9 cellular contexts compared by ENCODE assay signal in the genomic region with DNA sequence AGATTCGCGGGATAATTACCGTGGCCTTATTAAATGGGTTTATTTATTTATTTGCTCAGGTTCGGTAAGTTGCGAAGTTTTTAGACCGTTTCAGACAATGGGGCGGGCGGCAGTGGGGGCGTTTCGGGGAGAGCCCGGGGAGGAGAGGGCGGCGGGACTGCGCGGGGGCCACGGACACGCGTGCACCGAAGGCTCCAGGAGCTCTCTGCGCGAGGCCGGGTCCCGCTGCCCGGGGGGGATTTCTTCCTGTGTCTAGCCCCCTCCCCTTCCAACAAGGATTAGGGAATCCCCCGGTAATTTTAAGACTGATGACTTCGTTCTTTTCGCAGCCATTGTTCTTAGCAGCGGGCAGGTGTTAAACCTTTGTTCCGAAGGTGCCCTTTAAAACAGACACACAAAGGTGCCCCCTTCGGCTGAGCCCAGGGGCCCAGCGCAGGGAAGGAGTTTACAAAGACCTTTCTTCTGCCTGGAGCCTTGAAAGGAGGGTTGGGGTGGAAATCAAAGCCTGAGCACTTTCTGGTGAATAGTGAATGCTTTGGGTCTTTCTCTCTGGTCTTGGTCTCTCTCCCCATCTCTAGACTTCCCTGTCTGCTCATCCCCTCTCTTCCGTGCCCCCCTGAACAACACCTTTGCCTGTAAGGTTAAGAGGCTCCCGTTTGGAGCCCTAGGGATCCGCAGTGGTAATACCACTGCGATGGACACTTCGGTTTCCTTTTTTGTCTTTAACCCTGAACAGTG. TPM values are rescaled to one million over a fixed set of nuclear protein-coding genes. Genes with fewer than 3 reads are reported as not detected.
DNase-seq lines count a peak whose midpoint lies in the region; ATAC-seq, FAIRE-seq and TF ChIP-seq lines count a peak whose summit lies in the region.
"Had no signal": no experiment of that assay in that cellular context is flagged by ENCODE, and none has a peak within 500 bp of the region (broad histone marks: within the 10 kb centered on the region; RNA-seq: fewer than 3 reads in every experiment).

No MANE protein-coding gene starts in this region.

- POLR2A ChIA-PET in A549 (lab: Yijun Ruan, JAX) = no interaction called here

- H3K27ac Mint-ChIP-seq in activated T-cell treated with anti-CD3 and anti-CD28 coated beads, Interleukin-2, amount 50 U/mL, for 24 hours = peak overlapping the region; percentile 90

- peak overlapping the region; percentile 94; the same call in 1 of the 2 replicates for H2AFZ ChIP-seq in KMS-11 (ENCODE audit: low read depth)

- no peaks in the 10 kb centered on the region for H3K36me3 ChIP-seq in KMS-11 (ENCODE audit: insufficient read depth)

- DNase-seq in A549 (ENCODE audit: low read depth in 1 of 2, low spot score in 1 of 2) (no peak), fibroblast of the aortic adventitia (ENCODE audit: low read depth) (no peak), retinal pigment epithelial cell (ENCODE audit: low read depth) (no peak), germinal center (ENCODE audit: low spot score) (no peak), cortex of kidney (lab: John Stamatoyannopoulos, UW) (no peak)
- DNase-seq in activated T-cell treated with anti-CD3 and anti-CD28 coated beads, Interleukin-2, amount 50 U/mL, for 24 hours = no peak

- no peaks in the 10 kb centered on the region for H3K79me2 ChIP-seq in KMS-11 (ENCODE audit: insufficient read depth, low read depth)

- ATAC-seq in A549 (no peak), GM18873 (IDR thresholded peaks at IDR 0.05; ENCODE audit: low FRiP score, unreplicated experiment) (no peak)

- peaks cover 10% of the 10 kb centered on the region for H3K27me3 ChIP-seq in KMS-11 (ENCODE audit: insufficient read depth, low read depth)

- TF ChIP-seq RAD21 in A549 (conservative IDR thresholded peaks at IDR 0.05 in 1 of 2, IDR thresholded peaks at IDR 0.05 in 1 of 2) = no peak

- H3K9me3 Mint-ChIP-seq in activated T-cell treated with anti-CD3 and anti-CD28 coated beads, Interleukin-2, amount 50 U/mL, for 24 hours = no peaks in the 10 kb centered on the region

- peaks cover 15% of the 10 kb centered on the region for H3K4me1 ChIP-seq in A549
- H3K4me1 ChIP-seq in KMS-11 (ENCODE audit: low read depth, poor library complexity, severe bottlenecking) = peaks cover 7% of the 10 kb centered on the region

- WGBS in A549 (ENCODE audit: missing lambda C conversion rate) = 37% methylated on average over 31 of the region's 36 CpGs

- TF ChIP-seq EP300 in A549 (IDR thresholded peaks at IDR 0.05) = no peak

- H3K4me3 Mint-ChIP-seq in activated T-cell treated with anti-CD3 and anti-CD28 coated beads, Interleukin-2, amount 50 U/mL, for 24 hours = peak overlapping the region; percentile 89

- TF ChIP-seq CTCF in A549 (IDR thresholded peaks at IDR 0.05) = no peak
- no peak for TF ChIP-seq CTCF in KMS-11 (conservative IDR thresholded peaks at IDR 0.05; ENCODE audit: low read depth, low read length)
- no peak for TF ChIP-seq CTCF in fibroblast of the aortic adventitia (IDR thresholded peaks at IDR 0.05; ENCODE audit: insufficient read depth, low read length)
- no peak for TF ChIP-seq CTCF in retinal pigment epithelial cell (conservative IDR thresholded peaks at IDR 0.05; ENCODE audit: low read depth, low read length)

- H3K4me2 ChIP-seq in A549 = peak overlapping the region; percentile 100
- H3K4me2 ChIP-seq in KMS-11 = peak overlapping the region; percentile 82

- CTCF ChIA-PET in A549 (lab: Yijun Ruan, JAX) = interaction anchor here (0.7 to 1.2 kb wide), 3 partner anchors 10 to 934 kb away, joined by 3 read pairs; no protein-coding TSS in a partner anchor

- peaks cover 76% of the 10 kb centered on the region for H3K4me1 Mint-ChIP-seq in activated T-cell treated with anti-CD3 and anti-CD28 coated beads, Interleukin-2, amount 50 U/mL, for 24 hours (ENCODE audit: low read depth)

- H3K9me3 ChIP-seq in A549 = no peaks in the 10 kb centered on the region; the same call in 2 of the 3 replicates

- TF ChIP-seq POLR2A in A549 (IDR thresholded peaks at IDR 0.05; ENCODE audit: low read length) = no peak

- H3K27ac ChIP-seq in A549 (no peak overlapping the region), KMS-11 (no peak overlapping the region)

- H3K9ac ChIP-seq in KMS-11 = no peak overlapping the region

- no peak for FAIRE-seq in A549 (lab: Jason Lieb, UNC)
- FAIRE-seq: GM18507 had no signal

- H4K20me1 ChIP-seq in KMS-11 (ENCODE audit: insufficient read depth) = no peaks in the 10 kb centered on the region

- peaks cover 3% of the 10 kb centered on the region for H3K27me3 Mint-ChIP-seq in activated T-cell treated with anti-CD3 and anti-CD28 coated beads, Interleukin-2, amount 50 U/mL, for 24 hours

- H3K36me3 Mint-ChIP-seq in activated T-cell treated with anti-CD3 and anti-CD28 coated beads, Interleukin-2, amount 50 U/mL, for 24 hours (ENCODE audit: low read depth) = peaks cover 25% of the 10 kb centered on the region

- H3K4me3 ChIP-seq in A549 = peak overlapping the region; percentile 64; the same call in 1 of the 3 replicates
- peak overlapping the region; percentile 47 for H3K4me3 ChIP-seq in KMS-11 (IDR thresholded peaks at IDR 0.05; ENCODE audit: insufficient read depth, low read depth, low read length)
- peak overlapping the region; percentile 91 for H3K4me3 ChIP-seq in fibroblast of the aortic adventitia (ENCODE audit: low read depth, low read length)
- peak overlapping the region; percentile 96 for H3K4me3 ChIP-seq in retinal pigment epithelial cell (ENCODE audit: low read length)

TF ChIP-seq in A549, 52 proteins besides CTCF, POLR2A, EP300 and RAD21:
- TF ChIP-seq GATA3 (IDR thresholded peaks at IDR 0.05; ENCODE audit: borderline replicate concordance) (no peak), TP53 (CRISPR knock-in tag; IDR thresholded peaks at IDR 0.05) (no peak), NPAS2 (CRISPR knock-in tag; IDR thresholded peaks at IDR 0.05; ENCODE audit: borderline replicate concordance) (no peak), MAFK (IDR thresholded peaks at IDR 0.05; ENCODE audit: partially characterized antibody) (no peak), RNF2 (IDR thresholded peaks at IDR 0.05; ENCODE audit: borderline replicate concordance, low read depth) (no peak), FOXS1 (CRISPR knock-in tag; IDR thresholded peaks at IDR 0.05) (no peak), KDM5A (IDR thresholded peaks at IDR 0.05) (no peak), BHLHE40 (IDR thresholded peaks at IDR 0.05; ENCODE audit: low read depth, low read length) (no peak), NR3C1 (IDR thresholded peaks at IDR 0.05) (no peak), MYC (IDR thresholded peaks at IDR 0.05; ENCODE audit: borderline replicate concordance, low read length) (no peak), ZNF302 (CRISPR knock-in tag; IDR thresholded peaks at IDR 0.05) (no peak), RFX5 (IDR thresholded peaks at IDR 0.05) (no peak), JUN (IDR thresholded peaks at IDR 0.05) (no peak), NFE2L2 (conservative IDR thresholded peaks at IDR 0.05; ENCODE audit: low read length) (no peak), SREBF2 (IDR thresholded peaks at IDR 0.05) (no peak)
- TF ChIP-seq, protein P1, sequence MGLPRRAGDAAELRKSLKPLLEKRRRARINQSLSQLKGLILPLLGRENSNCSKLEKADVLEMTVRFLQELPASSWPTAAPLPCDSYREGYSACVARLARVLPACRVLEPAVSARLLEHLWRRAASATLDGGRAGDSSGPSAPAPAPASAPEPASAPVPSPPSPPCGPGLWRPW (IDR thresholded peaks at IDR 0.05) = no peak
- TF ChIP-seq, protein P2, sequence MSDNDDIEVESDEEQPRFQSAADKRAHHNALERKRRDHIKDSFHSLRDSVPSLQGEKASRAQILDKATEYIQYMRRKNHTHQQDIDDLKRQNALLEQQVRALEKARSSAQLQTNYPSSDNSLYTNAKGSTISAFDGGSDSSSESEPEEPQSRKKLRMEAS (IDR thresholded peaks at IDR 0.05) = no peak
- TF ChIP-seq, protein P3, sequence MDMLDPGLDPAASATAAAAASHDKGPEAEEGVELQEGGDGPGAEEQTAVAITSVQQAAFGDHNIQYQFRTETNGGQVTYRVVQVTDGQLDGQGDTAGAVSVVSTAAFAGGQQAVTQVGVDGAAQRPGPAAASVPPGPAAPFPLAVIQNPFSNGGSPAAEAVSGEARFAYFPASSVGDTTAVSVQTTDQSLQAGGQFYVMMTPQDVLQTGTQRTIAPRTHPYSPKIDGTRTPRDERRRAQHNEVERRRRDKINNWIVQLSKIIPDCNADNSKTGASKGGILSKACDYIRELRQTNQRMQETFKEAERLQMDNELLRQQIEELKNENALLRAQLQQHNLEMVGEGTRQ (IDR thresholded peaks at IDR 0.05) = no peak
- TF ChIP-seq, protein P4, sequence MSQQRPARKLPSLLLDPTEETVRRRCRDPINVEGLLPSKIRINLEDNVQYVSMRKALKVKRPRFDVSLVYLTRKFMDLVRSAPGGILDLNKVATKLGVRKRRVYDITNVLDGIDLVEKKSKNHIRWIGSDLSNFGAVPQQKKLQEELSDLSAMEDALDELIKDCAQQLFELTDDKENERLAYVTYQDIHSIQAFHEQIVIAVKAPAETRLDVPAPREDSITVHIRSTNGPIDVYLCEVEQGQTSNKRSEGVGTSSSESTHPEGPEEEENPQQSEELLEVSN (IDR thresholded peaks at IDR 0.05; ENCODE audit: borderline replicate concordance, low read depth) = no peak

RNA-seq across cellular contexts. Expression of a gene that starts 2.1 kb away (rescaled TPM):
- polyA plus RNA-seq in A549 (2011; rRNA removed) (0.17 and 0.28 TPM in 2 replicates), A549 (2017; fragmentation: RNase III; extraction: RNeasy Plus Mini Kit Qiagen cat#74134 plus additional on column Dnase treatment) (0.03 to 0.32 TPM (median 0.20 TPM) in 3 replicates)
- polyA plus RNA-seq in A549 (2012; cell fraction: cytosol; rRNA removed) = 0.19 and 0.21 TPM in 2 replicates
- polyA plus RNA-seq in A549 (2012; cell fraction: nucleus; rRNA removed) = 0.17 and 0.95 TPM in 2 replicates
- polyA minus RNA-seq in A549 (2011; rRNA and poly(A)+ RNA removed) = 0.08 and 0.19 TPM in 2 replicates
- total RNA-seq in fibroblast of the aortic adventitia (ENCODE audit: low replicate concordance) = 39.9 and 112 TPM in 2 replicates
